ENCODE assay signal across 9 cellular contexts in genomic region chr2:203532957-203533695, GRCh38. TPM values are rescaled to one million over a fixed set of nuclear protein-coding genes. Genes with fewer than 3 reads are reported as not detected.
A peak's percentile ranks its signal among the peaks of the same experiment; 100 is the strongest.
DNase-seq lines count a peak whose midpoint lies in the region; ATAC-seq lines count a peak whose summit lies in the region.
"Had no signal": no experiment of that assay in that cellular context is flagged by ENCODE, and none has a peak within 500 bp of the region (broad histone marks: within the 10 kb centered on the region; RNA-seq: fewer than 3 reads in every experiment).

No MANE protein-coding gene starts in this region.

- H3K4me3 ChIP-seq in right cardiac atrium (ENCODE audit: low read length) = peak overlapping the region; percentile 84
- H3K4me3 ChIP-seq in skeletal muscle cell (ENCODE audit: low read depth, low read length) = peak overlapping the region; percentile 77

- peaks cover 19% of the 10 kb centered on the region for H3K27me3 Mint-ChIP-seq in T-helper 17 cell

- peaks cover 19% of the 10 kb centered on the region for H3K4me1 Mint-ChIP-seq in T-helper 17 cell

- WGBS in right cardiac atrium = 14% methylated on average over 7 of the region's 7 CpGs

- H3K27me3 ChIP-seq in right cardiac atrium (ENCODE audit: control insufficient read depth, insufficient read depth) = no peaks in the 10 kb centered on the region

- no peak for ATAC-seq in T-helper 17 cell
- ATAC-seq in right cardiac atrium = no peak
- ATAC-seq in GM18861 (IDR thresholded peaks at IDR 0.05; ENCODE audit: unreplicated experiment) = no peak
- ATAC-seq in GM18870 (IDR thresholded peaks at IDR 0.05; ENCODE audit: unreplicated experiment) = no peak

- DNase-seq in SHP77 (lab: John Stamatoyannopoulos, UW) = peak; percentile 20 to 26
- DNase-seq in SHP77 treated with DMSO at 0.1 percent for 48 hours (lab: John Stamatoyannopoulos, UW) = no peak
- no peak for DNase-seq in T-helper 17 cell
- DNase-seq in right cardiac atrium = no peak
- DNase-seq in skeletal muscle cell (ENCODE audit: low read depth) = no peak
- no peak for DNase-seq in SKM-1 treated with dmso at 0.1 percent for 144 hours (lab: John Stamatoyannopoulos, UW; ENCODE audit: unreplicated experiment)
- DNase-seq: DND-41 had no signal

- peaks cover 2% of the 10 kb centered on the region for H3K36me3 Mint-ChIP-seq in T-helper 17 cell (ENCODE audit: low read depth)

- peak overlapping the region; percentile 14 for H3K27ac ChIP-seq in right cardiac atrium (ENCODE audit: low read length)

- peak overlapping the region; percentile 41 for H3K27ac Mint-ChIP-seq in T-helper 17 cell

- no peaks in the 10 kb centered on the region for H3K9me3 ChIP-seq in T-helper 17 cell (ENCODE audit: control insufficient read depth, low read length, poor library complexity, severe bottlenecking)
- no peaks in the 10 kb centered on the region for H3K9me3 ChIP-seq in right cardiac atrium (ENCODE audit: control insufficient read depth, low read length)

- peak overlapping the region; percentile 93 for H3K4me3 Mint-ChIP-seq in T-helper 17 cell

- intact Hi-C loops in right cardiac atrium (cut with DNase I) = loop anchor here in 1 of 4 donors (10.0 kb wide), 1 partner anchor 122 kb away; no protein-coding TSS in a partner anchor

- H3K4me1 ChIP-seq in right cardiac atrium (ENCODE audit: control insufficient read depth, insufficient read depth, low read length) = peaks cover 4% of the 10 kb centered on the region

RNA-seq across cellular contexts. Expression of gene RAPH1, which starts 2.0 kb away (rescaled TPM):
- total RNA-seq in T-helper 17 cell (1 to 10 TPM; 3.6 to 6.1 TPM), right cardiac atrium (10 to 100 TPM; 18.4 to 32.2 (median 22.3) TPM)
- 4.2 TPM for polyA plus RNA-seq in right cardiac atrium

Comparison
In these comparisons a context has a peak if more than half of its experiments do, and no peak if none do; other contexts are left out.
1. DNase-seq: peak in SHP77 (2 of 2); none in SHP77 treated with DMSO at 0.1 percent for 48 hours (single experiment), T-helper 17 cell (0 of 3), right cardiac atrium (0 of 3), skeletal muscle cell (single experiment) and SKM-1 treated with dmso at 0.1 percent for 144 hours (single experiment).